Comparison of ENCODE assay signal across 10 cellular contexts in the genomic region with DNA sequence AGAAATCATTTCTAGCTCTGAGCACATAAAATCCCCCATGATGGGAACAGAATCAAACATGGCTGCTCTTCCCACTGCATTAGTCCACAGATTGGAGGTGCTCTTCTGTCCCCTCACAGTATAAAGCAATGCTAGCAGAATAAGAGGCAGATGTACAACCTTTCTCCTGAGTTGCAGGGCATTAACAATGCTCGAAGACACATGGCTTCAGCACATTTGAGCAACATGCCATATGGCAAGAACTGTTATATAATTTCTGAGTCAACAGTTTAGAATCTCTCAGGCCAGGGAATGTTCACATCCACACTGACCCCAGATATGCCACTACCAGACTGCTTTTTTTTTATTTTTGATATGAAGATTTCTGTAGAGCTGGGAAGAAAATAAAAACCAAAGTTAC.
A peak's percentile ranks its signal among the peaks of the same experiment; 100 is the strongest.
DNase-seq lines count a peak whose midpoint lies in the region; ATAC-seq and TF ChIP-seq lines count a peak whose summit lies in the region.
"Had no signal": no experiment of that assay in that cellular context is flagged by ENCODE, and none has a peak within 500 bp of the region (broad histone marks: within the 10 kb centered on the region; RNA-seq: fewer than 3 reads in every experiment).

No MANE protein-coding gene starts in this region.

- H3K4me3 ChIP-seq in cardiac fibroblast (replicated peaks in 1 of 2; ENCODE audit: low read depth in 2 of 2, low read length in 2 of 2), result no peak overlapping the region

- no peak for TF ChIP-seq CTCF in cardiac fibroblast (IDR thresholded peaks at IDR 0.05; ENCODE audit: low read depth, low read length)

- DNase-seq in A172 (ENCODE audit: low spot score), result peak; percentile 55
- peak; percentile 74 for DNase-seq in NCI-H1694 (lab: John Stamatoyannopoulos, UW)
- DNase-seq in cardiac fibroblast (ENCODE audit: low read depth in 2 of 2), result peak; percentile 69 to 71
- no peak for DNase-seq in left lobe of liver (ENCODE audit: low spot score)
- DNase-seq in NCI-H1105 treated with DMSO at 0.1 percent for 48 hours (lab: John Stamatoyannopoulos, UW), result no peak
- no peak for DNase-seq in stimulated activated CD8-positive, alpha-beta memory T cell treated with anti-CD3 and anti-CD28 coated beads, Interleukin-4, amount 100 ng/mL, for 48 hours
- DNase-seq in NCI-H146 (lab: John Stamatoyannopoulos, UW), result no peak
- no peak for DNase-seq in activated effector memory CD4-positive, alpha-beta T cell treated with anti-CD3 and anti-CD28 coated beads, Interleukin-2, amount 50 U/mL, for 16 hours
- DNase-seq: activated naive CD8-positive, alpha-beta T cell treated with anti-CD3 and anti-CD28 coated beads, Interleukin-2, amount 10 ng/mL, durations not matched to agents 7 days and 5 days; small intestine had no signal

- ATAC-seq in left lobe of liver, result peak; percentile 61

Comparison
In these comparisons a context has a peak if more than half of its experiments do, and no peak if none do; other contexts are left out.
1. DNase-seq: peak in A172 (single experiment), NCI-H1694 (single experiment) and cardiac fibroblast (2 of 2); none in left lobe of liver (single experiment), NCI-H1105 treated with DMSO at 0.1 percent for 48 hours (single experiment), stimulated activated CD8-positive, alpha-beta memory T cell treated with anti-CD3 and anti-CD28 coated beads, Interleukin-4, amount 100 ng/mL, for 48 hours (single experiment), NCI-H146 (single experiment) and activated effector memory CD4-positive, alpha-beta T cell treated with anti-CD3 and anti-CD28 coated beads, Interleukin-2, amount 50 U/mL, for 16 hours (single experiment).